Comparison of ENCODE assay signal across 9 cellular contexts in the genomic region with DNA sequence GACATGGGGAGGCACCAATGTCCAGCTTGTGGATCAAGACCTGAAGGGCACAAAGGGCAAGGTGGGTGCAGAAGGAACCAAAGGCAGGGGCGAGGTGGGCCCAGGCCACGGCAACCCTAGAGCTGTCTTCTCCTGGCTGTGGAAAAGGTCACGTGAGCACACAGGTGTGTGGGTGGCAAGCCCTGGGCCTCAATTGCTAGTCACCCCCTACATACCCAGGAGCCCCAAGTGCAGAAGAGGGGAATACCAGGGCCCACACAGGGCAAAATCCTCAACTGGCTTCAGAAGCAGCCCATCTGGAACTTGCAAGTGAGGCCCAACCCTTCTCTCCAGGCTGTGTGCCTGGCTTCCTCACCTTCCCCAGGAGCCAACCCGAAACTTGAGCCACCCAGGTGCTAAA. TPM values are rescaled to one million over a fixed set of nuclear protein-coding genes. Genes with fewer than 3 reads are reported as not detected.
DNase-seq lines count a peak whose midpoint lies in the region; ATAC-seq, FAIRE-seq and TF ChIP-seq lines count a peak whose summit lies in the region.
"Had no signal": no experiment of that assay in that cellular context is flagged by ENCODE, and none has a peak within 500 bp of the region (broad histone marks: within the 10 kb centered on the region; RNA-seq: fewer than 3 reads in every experiment).

No MANE protein-coding gene starts in this region.

- CTCF ChIA-PET in CD8-positive, alpha-beta T cell (lab: Charles Lee) = interaction anchor here (1.6 to 2.5 kb wide), 2 partner anchors 135 to 159 kb away, joined by 3 to 9 read pairs; no protein-coding TSS in a partner anchor
- CTCF ChIA-PET in endothelial cell of umbilical vein (lab: Charles Lee) = interaction anchor here (1.8 to 2.7 kb wide), 4 partner anchors 8 to 159 kb away, joined by 5 to 16 read pairs (median 12); no protein-coding TSS in a partner anchor

- H3K36me3 ChIP-seq in CD8-positive, alpha-beta T cell (ENCODE audit: insufficient read depth, low read length) = peaks cover 15% of the 10 kb centered on the region
- peaks cover 6 to 25% of the 10 kb centered on the region in 2 experiments for H3K36me3 ChIP-seq in endothelial cell of umbilical vein (ENCODE audit: control insufficient read depth in 2 of 2, extremely low read depth in 1 of 2, insufficient read depth in 2 of 2, low read length in 2 of 2)

- peaks cover 40% of the 10 kb centered on the region for H3K36me3 Mint-ChIP-seq in CD8-positive, alpha-beta T cell

- ATAC-seq in CD8-positive, alpha-beta T cell = no peak
- ATAC-seq in HG03039 (IDR thresholded peaks at IDR 0.05; ENCODE audit: unreplicated experiment) = no peak

- dilution Hi-C loops in endothelial cell of umbilical vein (cut with MboI; ENCODE audit: extremely low pct_ligation_motif_present, low sequenced_read_pairs) = no loop called here

- H3K4me1 ChIP-seq in CD8-positive, alpha-beta T cell (ENCODE audit: insufficient read depth, low read length) = peaks cover 52% of the 10 kb centered on the region
- peaks cover 60% of the 10 kb centered on the region for H3K4me1 ChIP-seq in endothelial cell of umbilical vein (ENCODE audit: control insufficient read depth, extremely low read depth, insufficient read depth, low read length)

- no peak for DNase-seq in CD8-positive, alpha-beta T cell
- DNase-seq in activated CD4-positive, alpha-beta T cell treated with anti-CD3 and anti-CD28 coated beads, Interleukin-2, amount 50 U/mL, for 48 hours = peak; percentile 71 to 76
- DNase-seq in endothelial cell of umbilical vein (ENCODE audit: low read depth, low spot score) (no peak), NCI-H2081 treated with DMSO at 0.1 percent for 48 hours (lab: John Stamatoyannopoulos, UW) (no peak), SHP77 (lab: John Stamatoyannopoulos, UW) (no peak), NCI-H146 (lab: John Stamatoyannopoulos, UW) (no peak)
- DNase-seq in stimulated activated CD4-positive, alpha-beta T cell treated with anti-CD3 and anti-CD28 coated beads, Interleukin-15, amount 100 ng/mL, for 24 hours = peak; percentile 73

- FAIRE-seq in endothelial cell of umbilical vein (lab: Jason Lieb, UNC) = no peak

- no peak for TF ChIP-seq CTCF in CD8-positive, alpha-beta T cell (IDR thresholded peaks at IDR 0.05)
- no peak for TF ChIP-seq CTCF in endothelial cell of umbilical vein (IDR thresholded peaks at IDR 0.05; ENCODE audit: extremely low read depth in 1 of 2, insufficient read depth in 1 of 2, low read depth in 1 of 2, low read length in 2 of 2)

- POLR2A ChIA-PET in CD8-positive, alpha-beta T cell (lab: Charles Lee) = interaction anchor here (1.0 to 1.1 kb wide), 3 partner anchors 14 to 117 kb away, joined by 3 to 8 read pairs (median 7); no protein-coding TSS in a partner anchor
- POLR2A ChIA-PET in endothelial cell of umbilical vein (lab: Charles Lee) = interaction anchor here (0.7 kb wide), 1 partner anchor 26 kb away, joined by 3 read pairs; the partner anchor contains the start of gene ZBTB17

- peak overlapping the region; percentile 30 for H3K9ac ChIP-seq in endothelial cell of umbilical vein (replicated peaks; ENCODE audit: extremely low read depth, insufficient read depth, low read length)
- H3K9ac ChIP-seq: KMS-11 had no signal

- no peaks in the 10 kb centered on the region for H3K27me3 ChIP-seq in CD8-positive, alpha-beta T cell (ENCODE audit: insufficient read depth, low read length)
- H3K27me3 ChIP-seq in endothelial cell of umbilical vein (ENCODE audit: control insufficient read depth in 2 of 2, insufficient read depth in 2 of 2, low read length in 2 of 2) = no peaks in the 10 kb centered on the region

- no peaks in the 10 kb centered on the region for H3K27me3 Mint-ChIP-seq in CD8-positive, alpha-beta T cell (ENCODE audit: low read depth)

- no peaks in the 10 kb centered on the region for H3K9me3 Mint-ChIP-seq in CD8-positive, alpha-beta T cell

- no peak overlapping the region for H2AFZ ChIP-seq in endothelial cell of umbilical vein (ENCODE audit: low read depth, low read length)

- no peak overlapping the region for H3K4me2 ChIP-seq in endothelial cell of umbilical vein (ENCODE audit: insufficient read depth, low read length)
- H3K4me2 ChIP-seq: KMS-11 had no signal

- peak overlapping the region; percentile 39 for H3K27ac ChIP-seq in CD8-positive, alpha-beta T cell (ENCODE audit: low read depth, low read length)
- peak overlapping the region; percentile 75 for H3K27ac ChIP-seq in endothelial cell of umbilical vein (ENCODE audit: insufficient read depth, low read depth, low read length)
- H3K27ac ChIP-seq: KMS-11 had no signal

- H4K20me1 ChIP-seq in endothelial cell of umbilical vein (replicated peaks; ENCODE audit: control insufficient read depth, extremely low read depth, insufficient read depth, low read length) = no peaks in the 10 kb centered on the region

- intact Hi-C loops in CD8-positive, alpha-beta T cell (cut with DNase I, micrococcal nuclease) = no loop called here
- intact Hi-C loops in endothelial cell of umbilical vein (cut with micrococcal nuclease) = no loop called here

- H3K4me1 Mint-ChIP-seq in CD8-positive, alpha-beta T cell (ENCODE audit: low read depth) = peaks cover 63% of the 10 kb centered on the region

- H3K9me1 ChIP-seq in endothelial cell of umbilical vein (replicated peaks; ENCODE audit: control insufficient read depth, extremely low read depth, insufficient read depth, low read length) = no peaks in the 10 kb centered on the region

- H3K4me3 ChIP-seq in CD8-positive, alpha-beta T cell (ENCODE audit: low read depth, low read length) = no peak overlapping the region
- H3K4me3 ChIP-seq in endothelial cell of umbilical vein (replicated peaks in 1 of 3; ENCODE audit: insufficient read depth in 1 of 3, low read depth in 1 of 3, low read length in 3 of 3) = no peak overlapping the region

- no TSS peak for BruUV-seq in endothelial cell of umbilical vein (replicated peaks; lab: Mats Ljungman, UMichigan)

- no peak overlapping the region for H3K4me3 Mint-ChIP-seq in CD8-positive, alpha-beta T cell

- H3K27ac Mint-ChIP-seq in CD8-positive, alpha-beta T cell = peak overlapping the region; percentile 97

- H3K9me3 ChIP-seq in CD8-positive, alpha-beta T cell (ENCODE audit: low read length) = no peaks in the 10 kb centered on the region
- H3K9me3 ChIP-seq in endothelial cell of umbilical vein (replicated peaks; ENCODE audit: control insufficient read depth, insufficient read depth, low read length) = no peaks in the 10 kb centered on the region

- TF ChIP-seq POLR2A in endothelial cell of umbilical vein (IDR thresholded peaks at IDR 0.05; ENCODE audit: low read depth, low read length) = no peak

- H3K79me2 ChIP-seq in endothelial cell of umbilical vein (ENCODE audit: control insufficient read depth, insufficient read depth, low read length) = peaks cover 38% of the 10 kb centered on the region

TF ChIP-seq in endothelial cell of umbilical vein, 7 proteins besides CTCF, POLR2A, EP300 and RAD21:
- TF ChIP-seq GATA2 (IDR thresholded peaks at IDR 0.05; ENCODE audit: insufficient read depth, insufficient read length, low read depth, low read length) = no peak
- no peak for TF ChIP-seq MYC (IDR thresholded peaks at IDR 0.05; ENCODE audit: low read depth, low read length)
- TF ChIP-seq, protein P1, sequence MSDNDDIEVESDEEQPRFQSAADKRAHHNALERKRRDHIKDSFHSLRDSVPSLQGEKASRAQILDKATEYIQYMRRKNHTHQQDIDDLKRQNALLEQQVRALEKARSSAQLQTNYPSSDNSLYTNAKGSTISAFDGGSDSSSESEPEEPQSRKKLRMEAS (IDR thresholded peaks at IDR 0.05; ENCODE audit: insufficient read depth, insufficient read length) = no peak
- TF ChIP-seq POLR2AphosphoS5 (IDR thresholded peaks at IDR 0.05; ENCODE audit: insufficient read depth, low read depth, low read length) = no peak
- TF ChIP-seq EZH2 (IDR thresholded peaks at IDR 0.05; ENCODE audit: borderline replicate concordance, low read depth, low read length, severe bottlenecking) = no peak
- TF ChIP-seq JUN (IDR thresholded peaks at IDR 0.05; ENCODE audit: borderline replicate concordance, insufficient read depth, insufficient read length, low read depth) = no peak
- TF ChIP-seq FOS (IDR thresholded peaks at IDR 0.05; ENCODE audit: borderline replicate concordance, insufficient read depth, low read length) = no peak

RNA-seq across cellular contexts. Expression of gene ZBTB17, which starts 25.6 kb away (rescaled TPM):
- 100 to 1,000 TPM; 106 to 115 TPM for total RNA-seq in CD8-positive, alpha-beta T cell
- 38.5 and 43.9 TPM in 2 replicates for total RNA-seq in endothelial cell of umbilical vein
- 72.7 and 76.2 TPM in 2 replicates for polyA plus RNA-seq in endothelial cell of umbilical vein
- 42.3 and 47.8 TPM in 2 replicates for polyA plus RNA-seq in endothelial cell of umbilical vein (2011; cell fraction: cytosol; rRNA removed)
- polyA plus RNA-seq in endothelial cell of umbilical vein (2011; cell fraction: nucleus; rRNA removed) = 226 and 245 TPM in 2 replicates
- polyA plus RNA-seq in endothelial cell of umbilical vein (2012) = 27.1 and 29.9 TPM in 2 replicates
- 55.6 and 66.1 TPM in 2 replicates for polyA minus RNA-seq in endothelial cell of umbilical vein
- polyA minus RNA-seq in endothelial cell of umbilical vein (2011; cell fraction: cytosol; rRNA and poly(A)+ RNA removed) = 16.0 TPM
- polyA minus RNA-seq in endothelial cell of umbilical vein (2011; cell fraction: nucleus; rRNA and poly(A)+ RNA removed) = 49.6 and 75.2 TPM in 2 replicates

RNA-seq across cellular contexts. Expression of gene SRARP, which starts 53.7 kb away (rescaled TPM):
- total RNA-seq in CD8-positive, alpha-beta T cell = not detected
- total RNA-seq in endothelial cell of umbilical vein = not detected in 2 replicates
- polyA plus RNA-seq in endothelial cell of umbilical vein = not detected in 2 replicates
- polyA plus RNA-seq in endothelial cell of umbilical vein (2011; cell fraction: cytosol; rRNA removed) = not detected in 2 replicates
- not detected in 2 replicates for polyA plus RNA-seq in endothelial cell of umbilical vein (2011; cell fraction: nucleus; rRNA removed)
- polyA plus RNA-seq in endothelial cell of umbilical vein (2012) = not detected in 2 replicates
- polyA minus RNA-seq in endothelial cell of umbilical vein = not detected in 2 replicates
- polyA minus RNA-seq in endothelial cell of umbilical vein (2011; cell fraction: cytosol; rRNA and poly(A)+ RNA removed) = not detected
- not detected in 2 replicates for polyA minus RNA-seq in endothelial cell of umbilical vein (2011; cell fraction: nucleus; rRNA and poly(A)+ RNA removed)

Comparison
In these comparisons a context has a peak if more than half of its experiments do, and no peak if none do; other contexts are left out.
1. DNase-seq: peak in activated CD4-positive, alpha-beta T cell treated with anti-CD3 and anti-CD28 coated beads, Interleukin-2, amount 50 U/mL, for 48 hours (2 of 2) and stimulated activated CD4-positive, alpha-beta T cell treated with anti-CD3 and anti-CD28 coated beads, Interleukin-15, amount 100 ng/mL, for 24 hours (single experiment); none in CD8-positive, alpha-beta T cell (0 of 7), endothelial cell of umbilical vein (single experiment), NCI-H2081 treated with DMSO at 0.1 percent for 48 hours (single experiment), SHP77 (0 of 2) and NCI-H146 (single experiment).